16 cellular contexts compared by ENCODE assay signal in genomic region chr11:1302041-1302460, GRCh38. TPM values are rescaled to one million over a fixed set of nuclear protein-coding genes. Genes with fewer than 3 reads are reported as not detected.
DNase-seq lines count a peak whose midpoint lies in the region; ATAC-seq and TF ChIP-seq lines count a peak whose summit lies in the region.
"Had no signal": no experiment of that assay in that cellular context is flagged by ENCODE, and none has a peak within 500 bp of the region (broad histone marks: within the 10 kb centered on the region; RNA-seq: fewer than 3 reads in every experiment).

No MANE protein-coding gene starts in this region.

- no peak overlapping the region for H2BK120ac ChIP-seq in trophoblast cell (ENCODE audit: insufficient read depth, low read length, poor library complexity)

- intact Hi-C loops in cardiac septum (cut with DNase I) (no loop called here), heart left ventricle (cut with DNase I) (loop anchor here in 2 of 10 donors (10.0 kb wide), 1 partner anchor 213 kb away; no protein-coding TSS in a partner anchor), esophagus squamous epithelium (cut with DNase I) (no loop called here)

- TF ChIP-seq POLR2A in heart left ventricle (IDR thresholded peaks at IDR 0.05) (no peak), esophagus squamous epithelium (IDR thresholded peaks at IDR 0.05) (no peak)

- H2BK12ac ChIP-seq in trophoblast cell (ENCODE audit: low read length): no peak overlapping the region

- 80 to 96% (median 88%) methylated on average over 4 to 13 of the region's 13 CpGs for WGBS in heart left ventricle, 4 donors
- 79% methylated on average over 8 of the region's 13 CpGs; no CpG with 5 or more reads in 1 of the 2 donors for WGBS in esophagus squamous epithelium, 2 donors
- no CpG with 5 or more reads among the region's 13 CpGs for WGBS in trophoblast cell (ENCODE audit: extremely low coverage, insufficient coverage, insufficient read length)
- 81 to 84% methylated on average over 13 of the region's 13 CpGs for WGBS in GM23248 (ENCODE audit: low coverage in 1 of 2, low lambda C conversion rate in 2 of 2, missing lambda C conversion rate in 2 of 2), 2 experiments

- DNase-seq in cardiac septum (ENCODE audit: low spot score) (peak; percentile 55), heart left ventricle (no peak), esophagus squamous epithelium (lab: John Stamatoyannopoulos, UW) (no peak), trophoblast cell (no peak), SW480 (ENCODE audit: low spot score) (no peak), amygdala (lab: John Stamatoyannopoulos, UW) (no peak), GM23248 (no peak), C1 segment of cervical spinal cord (lab: John Stamatoyannopoulos, UW) (no peak)
- DNase-seq: activated CD8-positive, alpha-beta memory T cell treated with anti-CD3 and anti-CD28 coated beads, Interleukin-2, amount 50 U/mL, for 4 hours; activated naive CD4-positive, alpha-beta T cell treated with anti-CD3 and anti-CD28 coated beads, Interleukin-2, amount 10 ng/mL, durations not matched to agents 7 days and 5 days; hippocampal formation; kidney glomerular epithelial cell; NCI-H1417 treated with DMSO at 0.1 percent for 48 hours; NCI-H748 treated with DMSO at 0.1 percent for 48 hours; PC-9 had no signal

- no peak overlapping the region for H3K4ac ChIP-seq in trophoblast cell (ENCODE audit: low read depth, low read length)

- no peak overlapping the region for H4K91ac ChIP-seq in trophoblast cell (ENCODE audit: low read depth, low read length)

- peaks cover 3% of the 10 kb centered on the region; the same call in 1 of the 2 replicates for H4K20me1 ChIP-seq in GM23248 (ENCODE audit: insufficient read depth)

- peaks cover 8% of the 10 kb centered on the region; the same call in 1 of the 2 replicates for H3F3A ChIP-seq in GM23248 (ENCODE audit: insufficient read depth)

- H3K36me3 ChIP-seq in heart left ventricle: peaks cover 0 to 32% (median 5%) of the 10 kb centered on the region in 9 donors
- H3K36me3 ChIP-seq in esophagus squamous epithelium: peaks cover 0 to 50% (median 10%) of the 10 kb centered on the region in 3 donors
- H3K36me3 ChIP-seq in trophoblast cell (ENCODE audit: control insufficient read depth in 1 of 2, insufficient read depth in 2 of 2, low read length in 2 of 2): peaks cover 22 to 34% of the 10 kb centered on the region in 2 experiments
- H3K36me3 ChIP-seq in GM23248 (ENCODE audit: low read depth): no peaks in the 10 kb centered on the region

- H3K4me1 ChIP-seq in heart left ventricle: peaks cover 0 to 64% (median 50%) of the 10 kb centered on the region in 12 donors
- peaks cover 47 to 100% (median 68%) of the 10 kb centered on the region in 3 donors for H3K4me1 ChIP-seq in esophagus squamous epithelium
- peaks cover 6 to 10% of the 10 kb centered on the region in 2 experiments for H3K4me1 ChIP-seq in trophoblast cell (ENCODE audit: control insufficient read depth in 1 of 2, insufficient read depth in 2 of 2, low read length in 2 of 2)
- H3K4me1 ChIP-seq in GM23248 (ENCODE audit: insufficient read depth): peaks cover 11% of the 10 kb centered on the region

- no peak overlapping the region for H2BK5ac ChIP-seq in trophoblast cell (ENCODE audit: low read depth, low read length, poor library complexity)

- no peak overlapping the region for H2AK5ac ChIP-seq in trophoblast cell (ENCODE audit: low read length)

- H3K9me2 ChIP-seq in GM23248 (ENCODE audit: insufficient read depth): no peaks in the 10 kb centered on the region

- no peak overlapping the region for H3K23ac ChIP-seq in trophoblast cell (ENCODE audit: low read length)

- H2AFZ ChIP-seq in trophoblast cell (ENCODE audit: insufficient read depth, low read length, poor library complexity): no peak overlapping the region
- H2AFZ ChIP-seq in GM23248: no peak overlapping the region
- H2AFZ ChIP-seq: PC-9 had no signal

- in situ Hi-C loops in GM23248 (cut with MboI): no loop called here

- no peak overlapping the region for H3K14ac ChIP-seq in trophoblast cell (ENCODE audit: low read length)

- no peak overlapping the region for H3K9ac ChIP-seq in trophoblast cell (ENCODE audit: low read length)
- H3K9ac ChIP-seq in GM23248: no peak overlapping the region

- peak overlapping the region; percentile 9 for H3K18ac ChIP-seq in trophoblast cell (ENCODE audit: low read length)

- no peaks in the 10 kb centered on the region for H3K9me3 ChIP-seq in heart left ventricle
- no peaks in the 10 kb centered on the region for H3K9me3 ChIP-seq in esophagus squamous epithelium
- H3K9me3 ChIP-seq in trophoblast cell (ENCODE audit: insufficient read depth, low read depth, low read length): peaks cover 6% of the 10 kb centered on the region
- H3K9me3 ChIP-seq in GM23248 (ENCODE audit: low read depth): no peaks in the 10 kb centered on the region

- H3K79me1 ChIP-seq in trophoblast cell (ENCODE audit: low read length): no peaks in the 10 kb centered on the region

- ATAC-seq in heart left ventricle: no peak
- ATAC-seq: HCT116 had no signal

- no peaks in the 10 kb centered on the region for H3K27me3 ChIP-seq in heart left ventricle
- H3K27me3 ChIP-seq in esophagus squamous epithelium: no peaks in the 10 kb centered on the region
- H3K27me3 ChIP-seq in trophoblast cell (ENCODE audit: insufficient read depth, low read length): no peaks in the 10 kb centered on the region
- H3K27me3 ChIP-seq in GM23248 (replicated peaks; ENCODE audit: insufficient read depth): no peaks in the 10 kb centered on the region

- H3K4me3 ChIP-seq in heart left ventricle (no peak overlapping the region), esophagus squamous epithelium (no peak overlapping the region), trophoblast cell (ENCODE audit: low read depth, low read length) (no peak overlapping the region), GM23248 (no peak overlapping the region)
- H3K4me3 ChIP-seq: PC-9 had no signal

- no peak overlapping the region for H3K4me2 ChIP-seq in trophoblast cell (ENCODE audit: low read length)
- H3K4me2 ChIP-seq in GM23248 (ENCODE audit: unreplicated experiment): no peak overlapping the region
- H3K4me2 ChIP-seq: PC-9 had no signal

- H3K27ac ChIP-seq in heart left ventricle (no peak overlapping the region), esophagus squamous epithelium (peak overlapping the region in 3 of 4 donors; percentile 10 to 98 (median 88)), trophoblast cell (ENCODE audit: low read depth, low read length) (no peak overlapping the region), GM23248 (no peak overlapping the region)
- H3K27ac ChIP-seq: PC-9 had no signal

- H4K8ac ChIP-seq in trophoblast cell (ENCODE audit: low read depth, low read length): no peak overlapping the region

- TF ChIP-seq CTCF in heart left ventricle (IDR thresholded peaks at IDR 0.05): no peak
- no peak for TF ChIP-seq CTCF in esophagus squamous epithelium (IDR thresholded peaks at IDR 0.05)

- H3K79me2 ChIP-seq in trophoblast cell (ENCODE audit: control insufficient read depth, insufficient read depth, low read length, poor library complexity): peaks cover 7% of the 10 kb centered on the region
- peaks cover 99% of the 10 kb centered on the region for H3K79me2 ChIP-seq in GM23248 (ENCODE audit: insufficient read depth)

- no peak overlapping the region for H4K12ac ChIP-seq in trophoblast cell (ENCODE audit: low read depth, low read length)

RNA-seq across cellular contexts. Expression of gene TOLLIP, which starts 7.4 kb away (rescaled TPM):
- total RNA-seq in cardiac septum: 46.9 TPM
- total RNA-seq in heart left ventricle: 10 to 100 TPM; 36.9 to 57.2 (median 44.9) TPM
- polyA plus RNA-seq in heart left ventricle: 10 to 100 TPM; 27.4 to 49.6 TPM
- 100 to 1,000 TPM in 1 of 4 donors, 10 to 100 TPM in 3; 53.0 to 106 (median 63.6) TPM for total RNA-seq in esophagus squamous epithelium
- 31.6 and 33.1 TPM in 2 replicates for polyA plus RNA-seq in trophoblast cell (2013)
- 27.3 and 41.7 TPM in 2 replicates for total RNA-seq in GM23248 (2014; rRNA removed; shearing (Covaris generic))
- 53.6 and 57.7 TPM in 2 replicates for polyA plus RNA-seq in GM23248 (2016; fragmentation: Nextera tagmentation; extraction: Ambion mirVana)

Comparison
In these comparisons a context has a peak if more than half of its experiments do, and no peak if none do; other contexts are left out.
1. H3K27ac ChIP-seq: peak in esophagus squamous epithelium (3 of 4); none in heart left ventricle (0 of 12), trophoblast cell (single experiment) and GM23248 (single experiment).